Comparison of ENCODE assay signal across 24 cellular contexts in genomic region chr2:84532291-84532690, GRCh38. TPM values are rescaled to one million over a fixed set of nuclear protein-coding genes. Genes with fewer than 3 reads are reported as not detected.
DNase-seq lines count a peak whose midpoint lies in the region; ATAC-seq, FAIRE-seq and TF ChIP-seq lines count a peak whose summit lies in the region.
"Had no signal": no experiment of that assay in that cellular context is flagged by ENCODE, and none has a peak within 500 bp of the region (broad histone marks: within the 10 kb centered on the region; RNA-seq: fewer than 3 reads in every experiment).

No MANE protein-coding gene starts in this region.

- ATAC-seq in PC-3 (peak; percentile 84), mucosa of descending colon (peak; percentile 75)
- no peak for ATAC-seq in activated CD4-positive, alpha-beta T cell treated with anti-CD3 and anti-CD28 coated beads for 36 hours
- ATAC-seq: CD8-positive, alpha-beta T cell; GM12878 had no signal

- H3K9ac ChIP-seq in GM23248 = no peak overlapping the region
- no peak overlapping the region for H3K9ac ChIP-seq in PC-3 (ENCODE audit: low read length)
- H3K9ac ChIP-seq: BLaER1 had no signal

- in situ Hi-C loops in GM23248 (cut with MboI) = no loop called here

- TF ChIP-seq CTCF in PC-3 (conservative IDR thresholded peaks at IDR 0.05; ENCODE audit: low read depth, low read length) (no peak), bronchial epithelial cell (IDR thresholded peaks at IDR 0.05; ENCODE audit: insufficient read depth, low read length, severe bottlenecking) (no peak), mucosa of descending colon (IDR thresholded peaks at IDR 0.05) (no peak)

- BruUV-seq in PC-3 (replicated peaks; lab: Mats Ljungman, UMichigan) = no TSS peak

- POLR2A ChIA-PET in PC-3 (lab: Charles Lee; ENCODE audit: unreplicated experiment) = no interaction called here
- POLR2A ChIA-PET in activated CD4-positive, alpha-beta T cell treated with anti-CD3 and anti-CD28 coated beads for 36 hours (lab: Charles Lee) = no interaction called here

- H3K4me1 ChIP-seq in GM23248 (ENCODE audit: insufficient read depth) (no peaks in the 10 kb centered on the region), PC-3 (ENCODE audit: insufficient read depth, low read length) (no peaks in the 10 kb centered on the region), mucosa of descending colon (ENCODE audit: low read depth) (peaks cover 10% of the 10 kb centered on the region)
- no peaks in the 10 kb centered on the region for H3K4me1 ChIP-seq in effector memory CD4-positive, alpha-beta T cell (ENCODE audit: control insufficient read depth, insufficient read depth, low read length, poor library complexity, severe bottlenecking)
- H3K4me1 ChIP-seq: BLaER1, HAP-1 had no signal

- CTCF ChIA-PET in PC-3 (lab: Charles Lee) = no interaction called here
- CTCF ChIA-PET in activated CD4-positive, alpha-beta T cell treated with anti-CD3 and anti-CD28 coated beads for 36 hours (lab: Charles Lee) = no interaction called here

- H3K36me3 Mint-ChIP-seq in activated naive CD8-positive, alpha-beta T cell treated with anti-CD3 and anti-CD28 coated beads for 36 hours = no peaks in the 10 kb centered on the region
- no peaks in the 10 kb centered on the region for H3K36me3 Mint-ChIP-seq in activated CD4-positive, alpha-beta T cell treated with anti-CD3 and anti-CD28 coated beads for 36 hours (ENCODE audit: low read depth)
- H3K36me3 Mint-ChIP-seq: CD8-positive, alpha-beta T cell had no signal

- H3K4me1 Mint-ChIP-seq in activated naive CD8-positive, alpha-beta T cell treated with anti-CD3 and anti-CD28 coated beads for 36 hours = peaks cover 15% of the 10 kb centered on the region
- peaks cover 11% of the 10 kb centered on the region for H3K4me1 Mint-ChIP-seq in activated CD4-positive, alpha-beta T cell treated with anti-CD3 and anti-CD28 coated beads for 36 hours

- H2AFZ ChIP-seq in GM23248 = no peak overlapping the region
- H2AFZ ChIP-seq in PC-3 (ENCODE audit: low read length) = no peak overlapping the region

- no peak overlapping the region for H3K4me2 ChIP-seq in GM23248 (ENCODE audit: unreplicated experiment)
- no peak overlapping the region for H3K4me2 ChIP-seq in PC-3 (ENCODE audit: low read length)
- H3K4me2 ChIP-seq: BLaER1 had no signal

- intact Hi-C loops in PC-3 (cut with micrococcal nuclease) = no loop called here
- intact Hi-C loops in mucosa of descending colon (cut with DNase I, micrococcal nuclease) = no loop called here
- intact Hi-C loops in activated CD4-positive, alpha-beta T cell treated with anti-CD3 and anti-CD28 coated beads for 36 hours (cut with DNase I, micrococcal nuclease) = no loop called here

- no peak overlapping the region for H3K4me3 Mint-ChIP-seq in activated naive CD8-positive, alpha-beta T cell treated with anti-CD3 and anti-CD28 coated beads for 36 hours
- no peak overlapping the region for H3K4me3 Mint-ChIP-seq in activated CD4-positive, alpha-beta T cell treated with anti-CD3 and anti-CD28 coated beads for 36 hours
- H3K4me3 Mint-ChIP-seq: CD4-positive, CD25-positive, alpha-beta regulatory T cell; CD8-positive, alpha-beta T cell; HFFc6 had no signal

- FAIRE-seq in bronchial epithelial cell (lab: Jason Lieb, UNC) = no peak
- FAIRE-seq: D721Med, GM12878, GM19239, H54 had no signal

- 3 to 9% methylated on average over 1 of the region's 1 CpG for WGBS in GM23248 (ENCODE audit: low coverage in 1 of 2, low lambda C conversion rate in 2 of 2, missing lambda C conversion rate in 2 of 2), 2 experiments

- no peaks in the 10 kb centered on the region for H3F3A ChIP-seq in GM23248 (ENCODE audit: insufficient read depth)
- H3F3A ChIP-seq in PC-3 (ENCODE audit: low read length, unreplicated experiment) = no peaks in the 10 kb centered on the region

- H3K9me2 ChIP-seq in GM23248 (ENCODE audit: insufficient read depth) (no peaks in the 10 kb centered on the region), PC-3 (replicated peaks; ENCODE audit: low read length) (no peaks in the 10 kb centered on the region)

- H3K27me3 Mint-ChIP-seq in activated naive CD8-positive, alpha-beta T cell treated with anti-CD3 and anti-CD28 coated beads for 36 hours = no peaks in the 10 kb centered on the region
- H3K27me3 Mint-ChIP-seq in activated CD4-positive, alpha-beta T cell treated with anti-CD3 and anti-CD28 coated beads for 36 hours = no peaks in the 10 kb centered on the region
- H3K27me3 Mint-ChIP-seq: CD4-positive, CD25-positive, alpha-beta regulatory T cell had no signal

- H3K27me3 ChIP-seq in GM23248 (replicated peaks; ENCODE audit: insufficient read depth) (0 out of 2 replicates have a peak, but pooled peaks cover 3% of the 10 kb centered on the region), PC-3 (ENCODE audit: low read length) (peaks cover 74% of the 10 kb centered on the region), bronchial epithelial cell (ENCODE audit: control insufficient read depth, insufficient read depth, low read length) (no peaks in the 10 kb centered on the region)
- H3K27me3 ChIP-seq in effector memory CD4-positive, alpha-beta T cell (replicated peaks; ENCODE audit: control insufficient read depth, insufficient read depth, low read length, poor library complexity, severe bottlenecking) = no peaks in the 10 kb centered on the region
- H3K27me3 ChIP-seq: BLaER1 had no signal

- H3K36me3 ChIP-seq in GM23248 (ENCODE audit: low read depth) (no peaks in the 10 kb centered on the region), PC-3 (ENCODE audit: low read depth, low read length) (no peaks in the 10 kb centered on the region), bronchial epithelial cell (ENCODE audit: control insufficient read depth, insufficient read depth, low read length) (no peaks in the 10 kb centered on the region), mucosa of descending colon (ENCODE audit: low read depth) (no peaks in the 10 kb centered on the region)
- H3K36me3 ChIP-seq in effector memory CD4-positive, alpha-beta T cell (ENCODE audit: control insufficient read depth, insufficient read depth, low read length) = no peaks in the 10 kb centered on the region
- H3K36me3 ChIP-seq: BLaER1, HAP-1 had no signal

- H3K9me3 ChIP-seq in GM23248 (ENCODE audit: low read depth) (no peaks in the 10 kb centered on the region), PC-3 (ENCODE audit: low read length) (no peaks in the 10 kb centered on the region), mucosa of descending colon (no peaks in the 10 kb centered on the region)
- no peaks in the 10 kb centered on the region for H3K9me3 ChIP-seq in effector memory CD4-positive, alpha-beta T cell (ENCODE audit: control insufficient read depth, low read length)
- H3K9me3 ChIP-seq: BLaER1, HAP-1 had no signal

- no peak overlapping the region for H3K27ac Mint-ChIP-seq in activated naive CD8-positive, alpha-beta T cell treated with anti-CD3 and anti-CD28 coated beads for 36 hours
- no peak overlapping the region for H3K27ac Mint-ChIP-seq in activated CD4-positive, alpha-beta T cell treated with anti-CD3 and anti-CD28 coated beads for 36 hours
- H3K27ac Mint-ChIP-seq: CD4-positive, CD25-positive, alpha-beta regulatory T cell; CD8-positive, alpha-beta T cell; HFFc6 had no signal

- H4K20me1 ChIP-seq in GM23248 (ENCODE audit: insufficient read depth) (no peaks in the 10 kb centered on the region), PC-3 (ENCODE audit: low read length) (no peaks in the 10 kb centered on the region)
- H4K20me1 ChIP-seq: BLaER1 had no signal

- H3K79me2 ChIP-seq in GM23248 (ENCODE audit: insufficient read depth) = no peaks in the 10 kb centered on the region
- H3K79me2 ChIP-seq in PC-3 (ENCODE audit: low read length) = no peaks in the 10 kb centered on the region

- H3K4me3 ChIP-seq in GM23248 (no peak overlapping the region), PC-3 (ENCODE audit: low read length) (no peak overlapping the region), bronchial epithelial cell (ENCODE audit: low read depth, low read length) (no peak overlapping the region), mucosa of descending colon (no peak overlapping the region)
- no peak overlapping the region for H3K4me3 ChIP-seq in effector memory CD4-positive, alpha-beta T cell (ENCODE audit: insufficient read depth, low read depth, low read length, poor library complexity, severe bottlenecking)
- H3K4me3 ChIP-seq: BLaER1, GM12878, HAP-1 had no signal

- H3K9me3 Mint-ChIP-seq in activated naive CD8-positive, alpha-beta T cell treated with anti-CD3 and anti-CD28 coated beads for 36 hours = no peaks in the 10 kb centered on the region
- H3K9me3 Mint-ChIP-seq in activated CD4-positive, alpha-beta T cell treated with anti-CD3 and anti-CD28 coated beads for 36 hours (ENCODE audit: low read depth) = no peaks in the 10 kb centered on the region
- H3K9me3 Mint-ChIP-seq: CD4-positive, CD25-positive, alpha-beta regulatory T cell; CD8-positive, alpha-beta T cell; HFFc6 had no signal

- no peak overlapping the region for H3K27ac ChIP-seq in GM23248
- no peak overlapping the region for H3K27ac ChIP-seq in PC-3 (ENCODE audit: low read length)
- H3K27ac ChIP-seq in effector memory CD4-positive, alpha-beta T cell (ENCODE audit: insufficient read depth, low read length, poor library complexity, severe bottlenecking) = no peak overlapping the region
- H3K27ac ChIP-seq: BLaER1, C4-2B had no signal

- peak; percentile 8 for DNase-seq in GM23248
- DNase-seq in PC-3 = peak; percentile 25
- peak; percentile 10 for DNase-seq in bronchial epithelial cell (ENCODE audit: low read depth)
- no peak for DNase-seq in mucosa of descending colon
- no peak for DNase-seq in HPDE6-E6E7 (ENCODE audit: extremely low spot score)
- no peak for DNase-seq in effector memory CD4-positive, alpha-beta T cell
- no peak for DNase-seq in activated naive CD8-positive, alpha-beta T cell treated with anti-CD3 and anti-CD28 coated beads for 36 hours
- no peak for DNase-seq in activated CD4-positive, alpha-beta T cell treated with anti-CD3 and anti-CD28 coated beads for 36 hours
- DNase-seq: CD4-positive, CD25-positive, alpha-beta regulatory T cell; CD8-positive, alpha-beta T cell; DMS 273 treated with DMSO at 0.1 percent for 48 hours; DMS79; EL; GDM1; GOT3; HFFc6 had no signal

RNA-seq across cellular contexts. Expression of gene DNAH6, which starts 16.0 kb away (rescaled TPM):
- 0.11 TPM in 1 of 2 replicates, not detected in the other for total RNA-seq in GM23248 (2014; rRNA removed; shearing (Covaris generic))
- polyA plus RNA-seq in GM23248 (2016; fragmentation: Nextera tagmentation; extraction: Ambion mirVana) = not detected in 2 replicates
- total RNA-seq in PC-3 (2014; rRNA removed) (not detected in 2 replicates), bronchial epithelial cell (under 0.01 TPM in 2 replicates), mucosa of descending colon (1 to 10 TPM; 1.2 to 1.3 (median 1.3) TPM)
- under 1 TPM; 0.21 to 0.54 TPM for total RNA-seq in activated naive CD8-positive, alpha-beta T cell treated with anti-CD3 and anti-CD28 coated beads for 36 hours
- 1 to 10 TPM; 1.1 to 1.3 TPM for total RNA-seq in activated CD4-positive, alpha-beta T cell treated with anti-CD3 and anti-CD28 coated beads for 36 hours
- total RNA-seq: A673 had no signal

Comparison
In these comparisons a context has a peak if more than half of its experiments do, and no peak if none do; other contexts are left out.
1. DNase-seq: peak in GM23248 (single experiment), PC-3 (single experiment) and bronchial epithelial cell (single experiment); none in mucosa of descending colon (0 of 3), HPDE6-E6E7 (single experiment), effector memory CD4-positive, alpha-beta T cell (0 of 3), activated naive CD8-positive, alpha-beta T cell treated with anti-CD3 and anti-CD28 coated beads for 36 hours (single experiment) and activated CD4-positive, alpha-beta T cell treated with anti-CD3 and anti-CD28 coated beads for 36 hours (single experiment).